Comparison of ENCODE assay signal across 6 cellular contexts in genomic region chr6:151167034-151167433, GRCh38.
"Had no signal": no experiment of that assay in that cellular context is flagged by ENCODE, and none has a peak within 500 bp of the region (broad histone marks: within the 10 kb centered on the region; RNA-seq: fewer than 3 reads in every experiment).

No MANE protein-coding gene starts in this region.

- H2AFZ ChIP-seq: GM23248 had no signal

- H3K4me3 ChIP-seq: GM23248 had no signal

- FAIRE-seq: H1, H54, HTR-8/SVneo had no signal

- DNase-seq: GM23248, H9, HCEC 1CT had no signal

- H3K27ac ChIP-seq: GM23248 had no signal

- H3K9ac ChIP-seq: GM23248 had no signal
